Comparison of ENCODE assay signal across 1 cellular context in the genomic region with DNA sequence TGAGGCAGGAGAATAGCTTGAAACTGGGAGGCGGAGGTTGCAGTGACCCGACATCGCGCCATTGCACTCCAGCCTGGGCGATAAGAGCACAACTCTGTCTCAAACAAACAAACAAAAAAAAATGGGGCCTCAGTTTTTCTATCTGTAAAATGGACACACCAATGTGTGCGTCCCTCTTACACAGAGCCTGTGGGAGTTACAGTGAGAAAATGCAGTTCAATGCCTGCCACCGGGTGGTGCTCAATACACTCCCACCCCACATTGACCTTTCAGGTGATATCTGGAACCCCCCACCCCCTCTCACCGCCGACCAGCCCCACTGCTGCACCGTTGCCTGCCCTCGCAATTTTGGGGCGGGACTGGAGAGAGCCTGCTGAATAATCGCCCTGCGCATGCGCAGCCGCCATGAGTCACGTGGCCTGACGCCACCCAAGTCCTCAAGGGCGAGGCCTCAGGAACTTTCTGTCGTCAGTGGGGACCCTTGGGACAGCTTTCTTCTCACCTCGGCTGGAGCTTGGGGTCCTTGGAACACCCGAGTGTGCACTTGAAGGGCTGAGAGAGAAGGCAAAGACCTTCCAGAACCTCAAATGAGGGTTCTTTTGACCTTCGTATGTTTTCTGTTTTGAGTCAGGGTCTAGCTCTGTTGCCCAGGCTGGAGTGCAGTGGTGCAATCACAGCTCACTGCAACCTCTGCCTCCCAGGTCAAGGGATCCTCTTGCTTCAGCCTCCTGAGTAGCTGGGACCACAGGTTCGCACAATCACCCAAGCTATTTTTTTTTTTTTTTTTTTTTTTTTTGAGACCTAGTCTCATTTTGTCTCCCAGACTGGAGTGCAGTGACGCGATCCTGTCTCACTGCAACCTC.
TF ChIP-seq lines count a peak whose summit lies in the region.

No MANE protein-coding gene starts in this region.

TF ChIP-seq in K562, 482 proteins besides CTCF, POLR2A, EP300 and RAD21 (continued from another document and continues in another):
- no peak for TF ChIP-seq ILK (tag; IDR thresholded peaks at IDR 0.05; ENCODE audit: borderline replicate concordance, low read depth)
- TF ChIP-seq ZNF311 (CRISPR knock-in tag; IDR thresholded peaks at IDR 0.05) = no peak
- no peak for TF ChIP-seq ZC3H11A (IDR thresholded peaks at IDR 0.05; ENCODE audit: low read depth, low read length)
- peak; percentile 86 for TF ChIP-seq RBM25 (IDR thresholded peaks at IDR 0.05; ENCODE audit: low read depth, low read length, severe bottlenecking)
- TF ChIP-seq, protein P1, sequence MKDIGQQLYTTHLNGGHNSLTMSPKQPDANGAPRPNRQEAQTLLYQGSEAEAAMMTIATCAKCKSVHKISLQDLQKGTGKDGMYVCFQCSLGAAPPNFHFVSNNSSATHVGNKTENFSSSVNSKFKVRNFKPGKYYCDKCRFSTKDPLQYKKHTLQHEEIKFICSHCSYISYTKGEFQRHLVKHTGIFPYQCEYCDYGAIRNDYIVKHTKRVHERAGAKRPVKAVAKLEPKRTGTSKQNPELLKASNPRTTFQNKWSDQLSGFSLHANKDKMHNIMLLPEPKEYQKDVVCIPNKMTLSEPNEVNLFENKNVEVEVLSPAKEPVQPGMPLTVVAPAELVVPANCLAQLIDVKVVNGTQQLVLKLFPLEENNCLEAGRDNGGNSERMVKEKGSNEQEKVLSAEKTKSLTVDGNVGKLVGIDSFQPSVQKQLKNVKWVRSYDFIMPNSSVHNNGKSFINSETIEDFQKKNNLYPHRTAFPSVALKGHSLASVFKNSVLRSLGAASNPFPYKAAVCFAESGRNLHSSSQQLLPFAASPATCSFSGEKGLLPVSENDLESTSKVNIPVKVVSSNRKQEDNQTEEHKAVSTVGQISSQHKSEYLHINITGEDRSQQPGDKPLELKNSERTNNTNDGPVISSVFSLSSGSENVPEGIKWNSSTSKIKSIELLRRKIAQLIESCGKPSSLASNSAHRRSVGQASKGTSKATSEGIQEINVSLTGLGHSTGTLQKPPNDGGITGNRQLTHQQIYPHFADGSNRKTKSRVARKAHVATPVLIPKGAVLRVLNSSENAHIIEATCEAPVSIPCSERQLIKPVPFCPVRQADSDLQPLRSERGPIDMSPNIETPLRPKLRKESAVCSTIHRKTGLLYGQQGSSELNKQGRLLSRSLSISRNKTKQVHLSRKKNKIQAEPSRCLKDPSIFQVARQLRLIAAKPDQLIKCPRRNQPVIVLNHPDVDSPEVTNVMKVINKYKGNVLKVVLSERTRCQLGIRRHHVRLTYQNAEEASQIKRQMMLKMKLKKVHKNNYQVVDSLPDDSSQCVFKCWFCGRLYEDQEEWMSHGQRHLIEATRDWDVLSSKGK (CRISPR knock-in tag; IDR thresholded peaks at IDR 0.05) = no peak
- no peak for TF ChIP-seq HNRNPUL1 (IDR thresholded peaks at IDR 0.05; ENCODE audit: low read length)
- no peak for TF ChIP-seq ZFP36 (IDR thresholded peaks at IDR 0.05; ENCODE audit: low read depth, low read length, partially characterized antibody)
- TF ChIP-seq PTTG1 (tag; IDR thresholded peaks at IDR 0.05; ENCODE audit: low read depth) = no peak
- no peak for TF ChIP-seq TAF15 (IDR thresholded peaks at IDR 0.05; ENCODE audit: low read depth, low read length)
- TF ChIP-seq DDX20 (tag; IDR thresholded peaks at IDR 0.05; ENCODE audit: low read depth) = no peak
- TF ChIP-seq, protein P2, sequence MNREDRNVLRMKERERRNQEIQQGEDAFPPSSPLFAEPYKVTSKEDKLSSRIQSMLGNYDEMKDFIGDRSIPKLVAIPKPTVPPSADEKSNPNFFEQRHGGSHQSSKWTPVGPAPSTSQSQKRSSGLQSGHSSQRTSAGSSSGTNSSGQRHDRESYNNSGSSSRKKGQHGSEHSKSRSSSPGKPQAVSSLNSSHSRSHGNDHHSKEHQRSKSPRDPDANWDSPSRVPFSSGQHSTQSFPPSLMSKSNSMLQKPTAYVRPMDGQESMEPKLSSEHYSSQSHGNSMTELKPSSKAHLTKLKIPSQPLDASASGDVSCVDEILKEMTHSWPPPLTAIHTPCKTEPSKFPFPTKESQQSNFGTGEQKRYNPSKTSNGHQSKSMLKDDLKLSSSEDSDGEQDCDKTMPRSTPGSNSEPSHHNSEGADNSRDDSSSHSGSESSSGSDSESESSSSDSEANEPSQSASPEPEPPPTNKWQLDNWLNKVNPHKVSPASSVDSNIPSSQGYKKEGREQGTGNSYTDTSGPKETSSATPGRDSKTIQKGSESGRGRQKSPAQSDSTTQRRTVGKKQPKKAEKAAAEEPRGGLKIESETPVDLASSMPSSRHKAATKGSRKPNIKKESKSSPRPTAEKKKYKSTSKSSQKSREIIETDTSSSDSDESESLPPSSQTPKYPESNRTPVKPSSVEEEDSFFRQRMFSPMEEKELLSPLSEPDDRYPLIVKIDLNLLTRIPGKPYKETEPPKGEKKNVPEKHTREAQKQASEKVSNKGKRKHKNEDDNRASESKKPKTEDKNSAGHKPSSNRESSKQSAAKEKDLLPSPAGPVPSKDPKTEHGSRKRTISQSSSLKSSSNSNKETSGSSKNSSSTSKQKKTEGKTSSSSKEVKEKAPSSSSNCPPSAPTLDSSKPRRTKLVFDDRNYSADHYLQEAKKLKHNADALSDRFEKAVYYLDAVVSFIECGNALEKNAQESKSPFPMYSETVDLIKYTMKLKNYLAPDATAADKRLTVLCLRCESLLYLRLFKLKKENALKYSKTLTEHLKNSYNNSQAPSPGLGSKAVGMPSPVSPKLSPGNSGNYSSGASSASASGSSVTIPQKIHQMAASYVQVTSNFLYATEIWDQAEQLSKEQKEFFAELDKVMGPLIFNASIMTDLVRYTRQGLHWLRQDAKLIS (CRISPR knock-in tag; IDR thresholded peaks at IDR 0.05) = no peak
- no peak for TF ChIP-seq ZNF133 (CRISPR knock-in tag; IDR thresholded peaks at IDR 0.05)
- TF ChIP-seq ZNF75A (CRISPR knock-in tag; IDR thresholded peaks at IDR 0.05) = no peak
- no peak for TF ChIP-seq RBM34 (IDR thresholded peaks at IDR 0.05; ENCODE audit: borderline replicate concordance, insufficient read depth, low read length)
- 0 out of 2 replicates have a peak, but pooled peaks have one; percentile 21 for TF ChIP-seq FOXM1 (IDR thresholded peaks at IDR 0.05; ENCODE audit: low read depth)
- TF ChIP-seq FOXM1 (CRISPR knock-in tag; IDR thresholded peaks at IDR 0.05; ENCODE audit: low read depth) = no peak
- TF ChIP-seq, protein P3, sequence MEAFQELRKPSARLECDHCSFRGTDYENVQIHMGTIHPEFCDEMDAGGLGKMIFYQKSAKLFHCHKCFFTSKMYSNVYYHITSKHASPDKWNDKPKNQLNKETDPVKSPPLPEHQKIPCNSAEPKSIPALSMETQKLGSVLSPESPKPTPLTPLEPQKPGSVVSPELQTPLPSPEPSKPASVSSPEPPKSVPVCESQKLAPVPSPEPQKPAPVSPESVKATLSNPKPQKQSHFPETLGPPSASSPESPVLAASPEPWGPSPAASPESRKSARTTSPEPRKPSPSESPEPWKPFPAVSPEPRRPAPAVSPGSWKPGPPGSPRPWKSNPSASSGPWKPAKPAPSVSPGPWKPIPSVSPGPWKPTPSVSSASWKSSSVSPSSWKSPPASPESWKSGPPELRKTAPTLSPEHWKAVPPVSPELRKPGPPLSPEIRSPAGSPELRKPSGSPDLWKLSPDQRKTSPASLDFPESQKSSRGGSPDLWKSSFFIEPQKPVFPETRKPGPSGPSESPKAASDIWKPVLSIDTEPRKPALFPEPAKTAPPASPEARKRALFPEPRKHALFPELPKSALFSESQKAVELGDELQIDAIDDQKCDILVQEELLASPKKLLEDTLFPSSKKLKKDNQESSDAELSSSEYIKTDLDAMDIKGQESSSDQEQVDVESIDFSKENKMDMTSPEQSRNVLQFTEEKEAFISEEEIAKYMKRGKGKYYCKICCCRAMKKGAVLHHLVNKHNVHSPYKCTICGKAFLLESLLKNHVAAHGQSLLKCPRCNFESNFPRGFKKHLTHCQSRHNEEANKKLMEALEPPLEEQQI (IDR thresholded peaks at IDR 0.05) = 0 out of 2 replicates have a peak, but pooled peaks have one; percentile 31
- no peak for TF ChIP-seq ZNF436 (CRISPR knock-in tag; IDR thresholded peaks at IDR 0.05)
- TF ChIP-seq POU5F1 (IDR thresholded peaks at IDR 0.05; ENCODE audit: borderline replicate concordance, low read depth, low read length, partially characterized antibody) = no peak
- no peak for TF ChIP-seq ZNF431 (CRISPR knock-in tag; IDR thresholded peaks at IDR 0.05)
- no peak for TF ChIP-seq U2AF1 (optimal IDR thresholded peaks at IDR 0.05; ENCODE audit: low read depth, low read length)
- TF ChIP-seq ZNF324 (CRISPR knock-in tag; IDR thresholded peaks at IDR 0.05) = no peak
- TF ChIP-seq, protein P4, sequence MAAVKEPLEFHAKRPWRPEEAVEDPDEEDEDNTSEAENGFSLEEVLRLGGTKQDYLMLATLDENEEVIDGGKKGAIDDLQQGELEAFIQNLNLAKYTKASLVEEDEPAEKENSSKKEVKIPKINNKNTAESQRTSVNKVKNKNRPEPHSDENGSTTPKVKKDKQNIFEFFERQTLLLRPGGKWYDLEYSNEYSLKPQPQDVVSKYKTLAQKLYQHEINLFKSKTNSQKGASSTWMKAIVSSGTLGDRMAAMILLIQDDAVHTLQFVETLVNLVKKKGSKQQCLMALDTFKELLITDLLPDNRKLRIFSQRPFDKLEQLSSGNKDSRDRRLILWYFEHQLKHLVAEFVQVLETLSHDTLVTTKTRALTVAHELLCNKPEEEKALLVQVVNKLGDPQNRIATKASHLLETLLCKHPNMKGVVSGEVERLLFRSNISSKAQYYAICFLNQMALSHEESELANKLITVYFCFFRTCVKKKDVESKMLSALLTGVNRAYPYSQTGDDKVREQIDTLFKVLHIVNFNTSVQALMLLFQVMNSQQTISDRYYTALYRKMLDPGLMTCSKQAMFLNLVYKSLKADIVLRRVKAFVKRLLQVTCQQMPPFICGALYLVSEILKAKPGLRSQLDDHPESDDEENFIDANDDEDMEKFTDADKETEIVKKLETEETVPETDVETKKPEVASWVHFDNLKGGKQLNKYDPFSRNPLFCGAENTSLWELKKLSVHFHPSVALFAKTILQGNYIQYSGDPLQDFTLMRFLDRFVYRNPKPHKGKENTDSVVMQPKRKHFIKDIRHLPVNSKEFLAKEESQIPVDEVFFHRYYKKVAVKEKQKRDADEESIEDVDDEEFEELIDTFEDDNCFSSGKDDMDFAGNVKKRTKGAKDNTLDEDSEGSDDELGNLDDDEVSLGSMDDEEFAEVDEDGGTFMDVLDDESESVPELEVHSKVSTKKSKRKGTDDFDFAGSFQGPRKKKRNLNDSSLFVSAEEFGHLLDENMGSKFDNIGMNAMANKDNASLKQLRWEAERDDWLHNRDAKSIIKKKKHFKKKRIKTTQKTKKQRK (IDR thresholded peaks at IDR 0.05; ENCODE audit: borderline replicate concordance, low read depth, low read length) = no peak
- TF ChIP-seq SPI1 (IDR thresholded peaks at IDR 0.05; ENCODE audit: borderline replicate concordance, low read depth, low read length) = no peak
- TF ChIP-seq, protein P5, sequence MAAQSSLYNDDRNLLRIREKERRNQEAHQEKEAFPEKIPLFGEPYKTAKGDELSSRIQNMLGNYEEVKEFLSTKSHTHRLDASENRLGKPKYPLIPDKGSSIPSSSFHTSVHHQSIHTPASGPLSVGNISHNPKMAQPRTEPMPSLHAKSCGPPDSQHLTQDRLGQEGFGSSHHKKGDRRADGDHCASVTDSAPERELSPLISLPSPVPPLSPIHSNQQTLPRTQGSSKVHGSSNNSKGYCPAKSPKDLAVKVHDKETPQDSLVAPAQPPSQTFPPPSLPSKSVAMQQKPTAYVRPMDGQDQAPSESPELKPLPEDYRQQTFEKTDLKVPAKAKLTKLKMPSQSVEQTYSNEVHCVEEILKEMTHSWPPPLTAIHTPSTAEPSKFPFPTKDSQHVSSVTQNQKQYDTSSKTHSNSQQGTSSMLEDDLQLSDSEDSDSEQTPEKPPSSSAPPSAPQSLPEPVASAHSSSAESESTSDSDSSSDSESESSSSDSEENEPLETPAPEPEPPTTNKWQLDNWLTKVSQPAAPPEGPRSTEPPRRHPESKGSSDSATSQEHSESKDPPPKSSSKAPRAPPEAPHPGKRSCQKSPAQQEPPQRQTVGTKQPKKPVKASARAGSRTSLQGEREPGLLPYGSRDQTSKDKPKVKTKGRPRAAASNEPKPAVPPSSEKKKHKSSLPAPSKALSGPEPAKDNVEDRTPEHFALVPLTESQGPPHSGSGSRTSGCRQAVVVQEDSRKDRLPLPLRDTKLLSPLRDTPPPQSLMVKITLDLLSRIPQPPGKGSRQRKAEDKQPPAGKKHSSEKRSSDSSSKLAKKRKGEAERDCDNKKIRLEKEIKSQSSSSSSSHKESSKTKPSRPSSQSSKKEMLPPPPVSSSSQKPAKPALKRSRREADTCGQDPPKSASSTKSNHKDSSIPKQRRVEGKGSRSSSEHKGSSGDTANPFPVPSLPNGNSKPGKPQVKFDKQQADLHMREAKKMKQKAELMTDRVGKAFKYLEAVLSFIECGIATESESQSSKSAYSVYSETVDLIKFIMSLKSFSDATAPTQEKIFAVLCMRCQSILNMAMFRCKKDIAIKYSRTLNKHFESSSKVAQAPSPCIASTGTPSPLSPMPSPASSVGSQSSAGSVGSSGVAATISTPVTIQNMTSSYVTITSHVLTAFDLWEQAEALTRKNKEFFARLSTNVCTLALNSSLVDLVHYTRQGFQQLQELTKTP (IDR thresholded peaks at IDR 0.05; ENCODE audit: low read depth in 1 of 2, partially characterized antibody in 2 of 2) = no peak
- TF ChIP-seq, protein P6, sequence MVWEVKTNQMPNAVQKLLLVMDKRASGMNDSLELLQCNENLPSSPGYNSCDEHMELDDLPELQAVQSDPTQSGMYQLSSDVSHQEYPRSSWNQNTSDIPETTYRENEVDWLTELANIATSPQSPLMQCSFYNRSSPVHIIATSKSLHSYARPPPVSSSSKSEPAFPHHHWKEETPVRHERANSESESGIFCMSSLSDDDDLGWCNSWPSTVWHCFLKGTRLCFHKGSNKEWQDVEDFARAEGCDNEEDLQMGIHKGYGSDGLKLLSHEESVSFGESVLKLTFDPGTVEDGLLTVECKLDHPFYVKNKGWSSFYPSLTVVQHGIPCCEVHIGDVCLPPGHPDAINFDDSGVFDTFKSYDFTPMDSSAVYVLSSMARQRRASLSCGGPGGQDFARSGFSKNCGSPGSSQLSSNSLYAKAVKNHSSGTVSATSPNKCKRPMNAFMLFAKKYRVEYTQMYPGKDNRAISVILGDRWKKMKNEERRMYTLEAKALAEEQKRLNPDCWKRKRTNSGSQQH (CRISPR knock-in tag; IDR thresholded peaks at IDR 0.05) = no peak
- TF ChIP-seq, protein P7, sequence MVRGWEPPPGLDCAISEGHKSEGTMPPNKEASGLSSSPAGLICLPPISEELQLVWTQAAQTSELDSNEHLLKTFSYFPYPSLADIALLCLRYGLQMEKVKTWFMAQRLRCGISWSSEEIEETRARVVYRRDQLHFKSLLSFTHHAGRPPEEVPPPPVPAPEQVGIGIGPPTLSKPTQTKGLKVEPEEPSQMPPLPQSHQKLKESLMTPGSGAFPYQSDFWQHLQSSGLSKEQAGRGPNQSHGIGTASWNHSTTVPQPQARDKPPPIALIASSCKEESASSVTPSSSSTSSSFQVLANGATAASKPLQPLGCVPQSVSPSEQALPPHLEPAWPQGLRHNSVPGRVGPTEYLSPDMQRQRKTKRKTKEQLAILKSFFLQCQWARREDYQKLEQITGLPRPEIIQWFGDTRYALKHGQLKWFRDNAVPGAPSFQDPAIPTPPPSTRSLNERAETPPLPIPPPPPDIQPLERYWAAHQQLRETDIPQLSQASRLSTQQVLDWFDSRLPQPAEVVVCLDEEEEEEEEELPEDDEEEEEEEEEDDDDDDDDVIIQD (CRISPR knock-in tag; IDR thresholded peaks at IDR 0.05) = no peak
- TF ChIP-seq TEAD1 (CRISPR knock-in tag; IDR thresholded peaks at IDR 0.05) = no peak; a peak in 1 of 4 replicates
- no peak for TF ChIP-seq SNIP1 (IDR thresholded peaks at IDR 0.05; ENCODE audit: low read depth)
- TF ChIP-seq KDM1A (IDR thresholded peaks at IDR 0.05) = peak; percentile 87 to 93
- no peak for TF ChIP-seq DNMT1 (IDR thresholded peaks at IDR 0.05)
- no peak for TF ChIP-seq GABPA (tag; conservative IDR thresholded peaks at IDR 0.05; ENCODE audit: low read depth)
- TF ChIP-seq ZNF232 (CRISPR knock-in tag; IDR thresholded peaks at IDR 0.05) = no peak
- TF ChIP-seq ADNP (tag; IDR thresholded peaks at IDR 0.05) = peak; percentile 97
- TF ChIP-seq TCF7L2 (IDR thresholded peaks at IDR 0.05; ENCODE audit: low read depth, low read length) = no peak
- no peak for TF ChIP-seq FOXK1 (CRISPR knock-in tag; IDR thresholded peaks at IDR 0.05; ENCODE audit: borderline replicate concordance)
- peak; percentile 51; the same call in 1 of the 2 replicates for TF ChIP-seq ESRRA (IDR thresholded peaks at IDR 0.05; ENCODE audit: borderline replicate concordance, low read depth)
